Comparison of ENCODE assay signal across 1 cellular context in the genomic region with DNA sequence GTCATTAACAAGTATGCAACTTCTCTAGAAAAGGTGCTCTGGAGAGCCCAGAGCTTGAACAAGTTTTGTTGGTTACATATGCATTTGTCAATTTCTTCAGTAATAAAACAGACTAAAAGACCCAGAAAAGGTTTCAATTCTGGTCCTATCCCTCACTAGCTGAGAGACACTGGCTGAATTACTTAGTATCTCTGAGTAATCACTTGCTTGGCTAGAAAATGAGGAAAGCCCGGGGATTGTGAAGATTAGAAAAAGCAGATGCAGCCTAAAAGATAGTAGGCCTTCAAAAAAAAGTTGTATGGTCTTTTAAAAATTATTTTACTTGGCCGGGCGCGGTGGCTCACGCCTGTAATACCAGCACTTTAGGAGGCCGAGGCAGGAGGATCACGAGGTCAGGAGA.
TF ChIP-seq lines count a peak whose summit lies in the region.

No MANE protein-coding gene starts in this region.

TF ChIP-seq in K562, 482 proteins besides CTCF, POLR2A, EP300 and RAD21:
- TF ChIP-seq ZFPM2 (CRISPR knock-in tag; IDR thresholded peaks at IDR 0.05) (no peak), ZBTB43 (CRISPR knock-in tag; IDR thresholded peaks at IDR 0.05) (0 out of 2 replicates have a peak, but pooled peaks have one; percentile 3), ZNF24 (IDR thresholded peaks at IDR 0.05) (no peak), ATF3 (IDR thresholded peaks at IDR 0.05) (no peak), ATF3 (CRISPR knock-in tag; conservative IDR thresholded peaks at IDR 0.05) (0 out of 2 replicates have a peak, but pooled peaks have one; percentile 36)
- TF ChIP-seq, protein P1, sequence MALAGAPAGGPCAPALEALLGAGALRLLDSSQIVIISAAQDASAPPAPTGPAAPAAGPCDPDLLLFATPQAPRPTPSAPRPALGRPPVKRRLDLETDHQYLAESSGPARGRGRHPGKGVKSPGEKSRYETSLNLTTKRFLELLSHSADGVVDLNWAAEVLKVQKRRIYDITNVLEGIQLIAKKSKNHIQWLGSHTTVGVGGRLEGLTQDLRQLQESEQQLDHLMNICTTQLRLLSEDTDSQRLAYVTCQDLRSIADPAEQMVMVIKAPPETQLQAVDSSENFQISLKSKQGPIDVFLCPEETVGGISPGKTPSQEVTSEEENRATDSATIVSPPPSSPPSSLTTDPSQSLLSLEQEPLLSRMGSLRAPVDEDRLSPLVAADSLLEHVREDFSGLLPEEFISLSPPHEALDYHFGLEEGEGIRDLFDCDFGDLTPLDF (CRISPR knock-in tag; IDR thresholded peaks at IDR 0.05), result peak; percentile 19; the same call in 1 of the 2 replicates
- TF ChIP-seq, protein P2, sequence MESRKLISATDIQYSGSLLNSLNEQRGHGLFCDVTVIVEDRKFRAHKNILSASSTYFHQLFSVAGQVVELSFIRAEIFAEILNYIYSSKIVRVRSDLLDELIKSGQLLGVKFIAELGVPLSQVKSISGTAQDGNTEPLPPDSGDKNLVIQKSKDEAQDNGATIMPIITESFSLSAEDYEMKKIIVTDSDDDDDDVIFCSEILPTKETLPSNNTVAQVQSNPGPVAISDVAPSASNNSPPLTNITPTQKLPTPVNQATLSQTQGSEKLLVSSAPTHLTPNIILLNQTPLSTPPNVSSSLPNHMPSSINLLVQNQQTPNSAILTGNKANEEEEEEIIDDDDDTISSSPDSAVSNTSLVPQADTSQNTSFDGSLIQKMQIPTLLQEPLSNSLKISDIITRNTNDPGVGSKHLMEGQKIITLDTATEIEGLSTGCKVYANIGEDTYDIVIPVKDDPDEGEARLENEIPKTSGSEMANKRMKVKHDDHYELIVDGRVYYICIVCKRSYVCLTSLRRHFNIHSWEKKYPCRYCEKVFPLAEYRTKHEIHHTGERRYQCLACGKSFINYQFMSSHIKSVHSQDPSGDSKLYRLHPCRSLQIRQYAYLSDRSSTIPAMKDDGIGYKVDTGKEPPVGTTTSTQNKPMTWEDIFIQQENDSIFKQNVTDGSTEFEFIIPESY (CRISPR knock-in tag; IDR thresholded peaks at IDR 0.05), result peak; percentile 72; the same call in 1 of the 2 replicates
